ENCODE assay signal across 8 cellular contexts in the genomic region with DNA sequence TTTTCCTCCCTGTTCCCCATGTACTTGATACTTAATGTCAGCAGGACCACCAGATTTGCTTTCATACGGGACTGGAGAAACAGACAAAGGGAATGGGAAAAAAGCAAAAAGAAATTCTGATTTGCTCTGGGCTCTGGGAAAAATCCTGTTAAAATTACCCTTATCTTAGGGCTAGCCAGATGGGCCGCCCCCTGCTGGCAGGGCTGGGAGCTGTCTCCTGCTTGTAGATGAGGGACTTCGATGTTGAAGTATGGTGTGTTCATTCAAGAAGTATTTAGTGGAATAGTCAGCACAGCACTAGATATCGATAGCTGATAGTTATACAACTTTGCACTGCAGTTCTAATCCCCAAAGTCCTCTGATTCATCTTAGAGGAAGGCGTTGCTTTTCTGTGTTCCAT. TPM values are rescaled to one million over a fixed set of nuclear protein-coding genes. Genes with fewer than 3 reads are reported as not detected.
DNase-seq lines count a peak whose midpoint lies in the region; ATAC-seq and TF ChIP-seq lines count a peak whose summit lies in the region.

No MANE protein-coding gene starts in this region.

- H3K9me3 Mint-ChIP-seq in activated CD4-positive, alpha-beta T cell treated with anti-CD3 and anti-CD28 coated beads, Interleukin-2, amount 10 ng/mL, durations not matched to agents 7 days and 5 days, result no peaks in the 10 kb centered on the region
- no peaks in the 10 kb centered on the region for H3K9me3 Mint-ChIP-seq in effector memory CD8-positive, alpha-beta T cell
- H3K9me3 Mint-ChIP-seq in nephron, result peaks cover 4% of the 10 kb centered on the region
- no peaks in the 10 kb centered on the region for H3K9me3 Mint-ChIP-seq in type B pancreatic cell

- no peak overlapping the region for H3K4me3 Mint-ChIP-seq in activated CD4-positive, alpha-beta T cell treated with anti-CD3 and anti-CD28 coated beads, Interleukin-2, amount 10 ng/mL, durations not matched to agents 7 days and 5 days
- H3K4me3 Mint-ChIP-seq in effector memory CD8-positive, alpha-beta T cell, result no peak overlapping the region
- H3K4me3 Mint-ChIP-seq in nephron (no peak overlapping the region), type B pancreatic cell (no peak overlapping the region)

- peak; percentile 36 to 53 (median 37) for TF ChIP-seq CTCF in nephron (IDR thresholded peaks at IDR 0.05; ENCODE audit: unreplicated experiment in 3 of 3)
- TF ChIP-seq CTCF in type B pancreatic cell (conservative IDR thresholded peaks at IDR 0.05), result peak; percentile 73

- peak; percentile 41 for TF ChIP-seq RAD21 in Ishikawa (IDR thresholded peaks at IDR 0.05; ENCODE audit: low read depth)

- no peaks in the 10 kb centered on the region for H3K27me3 Mint-ChIP-seq in activated CD4-positive, alpha-beta T cell treated with anti-CD3 and anti-CD28 coated beads, Interleukin-2, amount 10 ng/mL, durations not matched to agents 7 days and 5 days
- H3K27me3 Mint-ChIP-seq in effector memory CD8-positive, alpha-beta T cell, result no peaks in the 10 kb centered on the region
- no peaks in the 10 kb centered on the region for H3K27me3 Mint-ChIP-seq in nephron (ENCODE audit: low read depth)
- H3K27me3 Mint-ChIP-seq in type B pancreatic cell, result no peaks in the 10 kb centered on the region

- POLR2A ChIA-PET in activated CD4-positive, alpha-beta T cell treated with anti-CD3 and anti-CD28 coated beads, Interleukin-2, amount 10 ng/mL, durations not matched to agents 7 days and 5 days (lab: Charles Lee), result no interaction called here

- no peak for ATAC-seq in effector memory CD8-positive, alpha-beta T cell (replicated peaks)

- no peak for TF ChIP-seq EP300 in Ishikawa (IDR thresholded peaks at IDR 0.05; ENCODE audit: borderline replicate concordance)

- DNase-seq in COLO668 (lab: John Stamatoyannopoulos, UW; ENCODE audit: unreplicated experiment) (peak; percentile 26), type B pancreatic cell (ENCODE audit: extremely low spot score, unreplicated experiment) (no peak), NCI-H1930 (lab: John Stamatoyannopoulos, UW) (no peak), NCI-H2081 treated with DMSO at 0.1 percent for 48 hours (lab: John Stamatoyannopoulos, UW) (no peak)
- peak; percentile 51 for DNase-seq in activated CD4-positive, alpha-beta T cell treated with anti-CD3 and anti-CD28 coated beads, Interleukin-2, amount 10 ng/mL, durations not matched to agents 7 days and 5 days
- DNase-seq in effector memory CD8-positive, alpha-beta T cell, result peak; percentile 29 to 37 (median 35)

- H3K4me1 Mint-ChIP-seq in activated CD4-positive, alpha-beta T cell treated with anti-CD3 and anti-CD28 coated beads, Interleukin-2, amount 10 ng/mL, durations not matched to agents 7 days and 5 days, result peaks cover 18% of the 10 kb centered on the region
- H3K4me1 Mint-ChIP-seq in effector memory CD8-positive, alpha-beta T cell (ENCODE audit: low read depth in 2 of 2), result peaks cover 6% of the 10 kb centered on the region in 2 donors
- H3K4me1 Mint-ChIP-seq in nephron (no peaks in the 10 kb centered on the region), type B pancreatic cell (ENCODE audit: unreplicated experiment) (no peaks in the 10 kb centered on the region)

- H3K27ac Mint-ChIP-seq in activated CD4-positive, alpha-beta T cell treated with anti-CD3 and anti-CD28 coated beads, Interleukin-2, amount 10 ng/mL, durations not matched to agents 7 days and 5 days, result no peak overlapping the region
- no peak overlapping the region for H3K27ac Mint-ChIP-seq in effector memory CD8-positive, alpha-beta T cell
- H3K27ac Mint-ChIP-seq in nephron (no peak overlapping the region), type B pancreatic cell (no peak overlapping the region)

- H3K36me3 Mint-ChIP-seq in activated CD4-positive, alpha-beta T cell treated with anti-CD3 and anti-CD28 coated beads, Interleukin-2, amount 10 ng/mL, durations not matched to agents 7 days and 5 days (ENCODE audit: low read depth), result peaks cover 3% of the 10 kb centered on the region
- H3K36me3 Mint-ChIP-seq in effector memory CD8-positive, alpha-beta T cell (ENCODE audit: insufficient read depth), result peaks cover 28% of the 10 kb centered on the region
- H3K36me3 Mint-ChIP-seq in nephron (ENCODE audit: low read depth) (peaks cover 62% of the 10 kb centered on the region), type B pancreatic cell (peaks cover 12% of the 10 kb centered on the region)

- CTCF ChIA-PET in activated CD4-positive, alpha-beta T cell treated with anti-CD3 and anti-CD28 coated beads, Interleukin-2, amount 10 ng/mL, durations not matched to agents 7 days and 5 days (lab: Charles Lee), result interaction anchor here (0.6 to 3.0 kb wide), 10 partner anchors 9 to 113 kb away, joined by 3 to 19 read pairs (median 6); no protein-coding TSS in a partner anchor

TF ChIP-seq in Ishikawa, 13 proteins besides CTCF, POLR2A, EP300 and RAD21:
- TF ChIP-seq TEAD4 (IDR thresholded peaks at IDR 0.05) (no peak), CREB1 (IDR thresholded peaks at IDR 0.05; ENCODE audit: low read depth) (no peak)
- TF ChIP-seq, protein P1, sequence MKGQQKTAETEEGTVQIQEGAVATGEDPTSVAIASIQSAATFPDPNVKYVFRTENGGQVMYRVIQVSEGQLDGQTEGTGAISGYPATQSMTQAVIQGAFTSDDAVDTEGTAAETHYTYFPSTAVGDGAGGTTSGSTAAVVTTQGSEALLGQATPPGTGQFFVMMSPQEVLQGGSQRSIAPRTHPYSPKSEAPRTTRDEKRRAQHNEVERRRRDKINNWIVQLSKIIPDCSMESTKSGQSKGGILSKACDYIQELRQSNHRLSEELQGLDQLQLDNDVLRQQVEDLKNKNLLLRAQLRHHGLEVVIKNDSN (IDR thresholded peaks at IDR 0.05), result no peak
TF ChIP-seq in Ishikawa: peak in this region for 0.

RNA-seq across cellular contexts. Expression of a gene that starts 45.8 kb away (rescaled TPM):
- total RNA-seq in activated CD4-positive, alpha-beta T cell treated with anti-CD3 and anti-CD28 coated beads, Interleukin-2, amount 10 ng/mL, durations not matched to agents 7 days and 5 days, result 1 to 10 TPM; 4.0 to 4.5 TPM
- 20.9 and 24.0 TPM in 2 replicates for total RNA-seq in type B pancreatic cell (ENCODE audit: low replicate concordance)

Comparison
In these comparisons a context has a peak if more than half of its experiments do, and no peak if none do; other contexts are left out.
1. DNase-seq: peak in COLO668 (single experiment), activated CD4-positive, alpha-beta T cell treated with anti-CD3 and anti-CD28 coated beads, Interleukin-2, amount 10 ng/mL, durations not matched to agents 7 days and 5 days (single experiment) and effector memory CD8-positive, alpha-beta T cell (3 of 3); none in type B pancreatic cell (single experiment), NCI-H1930 (0 of 2) and NCI-H2081 treated with DMSO at 0.1 percent for 48 hours (single experiment).